ENCODE assay signal across 8 cellular contexts in the genomic region with DNA sequence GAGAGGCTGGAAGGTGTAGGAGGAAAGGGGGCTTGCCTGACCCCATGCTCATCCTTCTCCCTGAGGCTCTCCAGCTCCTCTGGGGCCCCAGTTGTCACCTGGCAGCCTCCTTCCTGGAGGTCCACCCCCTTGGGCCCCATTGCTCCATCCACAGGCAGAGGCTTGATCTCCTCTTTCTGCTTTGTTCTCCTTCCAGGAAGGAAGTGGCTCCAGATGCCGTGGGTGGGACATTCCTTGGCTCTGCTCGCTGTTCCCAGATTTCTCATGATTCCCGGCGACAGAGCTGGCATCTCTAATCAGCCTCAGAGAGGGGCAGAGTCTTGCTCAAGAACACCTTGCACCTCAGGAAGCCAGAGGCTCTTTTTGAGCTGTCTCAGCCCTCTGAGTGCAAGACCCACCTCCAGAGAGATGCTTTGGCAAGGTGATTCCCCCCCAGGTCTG. TPM values are rescaled to one million over a fixed set of nuclear protein-coding genes. Genes with fewer than 3 reads are reported as not detected.
DNase-seq lines count a peak whose midpoint lies in the region; ATAC-seq and TF ChIP-seq lines count a peak whose summit lies in the region.

No MANE protein-coding gene starts in this region.

- CTCF ChIA-PET in CD8-positive, alpha-beta memory T cell (lab: Charles Lee), result interaction anchor here (0.7 to 20.1 kb wide), 7 partner anchors 11 to 174 kb away, joined by 3 to 475 read pairs (median 4); partner anchors contain the start of gene CCR7

- H3K4me3 ChIP-seq in CD8-positive, alpha-beta memory T cell (ENCODE audit: low read length), result no peak overlapping the region
- H3K4me3 ChIP-seq in fibroblast of mammary gland (ENCODE audit: control insufficient read depth, low read depth, low read length), result no peak overlapping the region

- POLR2A ChIA-PET in CD8-positive, alpha-beta memory T cell (lab: Charles Lee), result interaction anchor here (1.2 to 1.3 kb wide), 2 partner anchors 11 to 12 kb away, joined by 3 to 5 read pairs; no protein-coding TSS in a partner anchor

- H3K4me1 ChIP-seq in CD8-positive, alpha-beta memory T cell (ENCODE audit: insufficient read depth, low read length), result peaks cover 95% of the 10 kb centered on the region

- peak overlapping the region; percentile 12 for H3K27ac ChIP-seq in CD8-positive, alpha-beta memory T cell (ENCODE audit: low read depth, low read length)

- ATAC-seq in sciatic nerve (peak; percentile 23), HG03439 (IDR thresholded peaks at IDR 0.05; ENCODE audit: unreplicated experiment) (no peak)

- no peaks in the 10 kb centered on the region for H3K27me3 ChIP-seq in CD8-positive, alpha-beta memory T cell (ENCODE audit: insufficient read depth, low read length, poor library complexity, severe bottlenecking)

- no peak for TF ChIP-seq CTCF in fibroblast of mammary gland (conservative IDR thresholded peaks at IDR 0.05; ENCODE audit: control insufficient read depth, insufficient read depth, low read depth, low read length)

- H3K4me3 Mint-ChIP-seq in CD8-positive, alpha-beta memory T cell, result peak overlapping the region in 2 of 7 donors; percentile 21 to 42

- peak overlapping the region in 7 of 8 donors; percentile 23 to 99 (median 83) for H3K27ac Mint-ChIP-seq in CD8-positive, alpha-beta memory T cell

- H3K36me3 Mint-ChIP-seq in CD8-positive, alpha-beta memory T cell, result peaks cover 0 to 2% (median 0%) of the 10 kb centered on the region in 3 donors

- no peaks in the 10 kb centered on the region for H3K36me3 ChIP-seq in CD8-positive, alpha-beta memory T cell (ENCODE audit: insufficient read depth, low read length)

- H3K27me3 Mint-ChIP-seq in CD8-positive, alpha-beta memory T cell, result peaks cover 0 to 9% of the 10 kb centered on the region in 2 donors

- H3K4me1 Mint-ChIP-seq in CD8-positive, alpha-beta memory T cell, result peaks cover 88 to 98% (median 89%) of the 10 kb centered on the region in 3 donors

- intact Hi-C loops in sciatic nerve (cut with DNase I), result no loop called here

- H3K9me3 ChIP-seq in CD8-positive, alpha-beta memory T cell (ENCODE audit: low read length), result no peaks in the 10 kb centered on the region

- no peak for DNase-seq in CD8-positive, alpha-beta memory T cell
- DNase-seq in SW480 (ENCODE audit: low spot score) (peak; percentile 90), fibroblast of mammary gland (ENCODE audit: low read depth) (peak; percentile 79), sciatic nerve (ENCODE audit: low spot score) (peak; percentile 71), NCI-H1105 treated with DMSO at 0.1 percent for 48 hours (lab: John Stamatoyannopoulos, UW) (no peak), NCI-H1092 treated with DMSO at 0.1 percent for 48 hours (lab: John Stamatoyannopoulos, UW) (no peak), nucleus accumbens (lab: John Stamatoyannopoulos, UW) (no peak)

- H3K9me3 Mint-ChIP-seq in CD8-positive, alpha-beta memory T cell, result peaks cover 0 to 2% (median 2%) of the 10 kb centered on the region in 5 donors

RNA-seq across cellular contexts. Expression of gene CCR7, which starts 28.5 kb away (rescaled TPM):
- 100 to 1,000 TPM; 152 to 154 TPM for total RNA-seq in CD8-positive, alpha-beta memory T cell
- 286 TPM for polyA plus RNA-seq in CD8-positive, alpha-beta memory T cell
- 1.4 TPM for total RNA-seq in sciatic nerve

RNA-seq across cellular contexts. Expression of gene TNS4, which starts 35.3 kb away (rescaled TPM):
- 1 to 10 TPM; 3.1 TPM for total RNA-seq in CD8-positive, alpha-beta memory T cell
- polyA plus RNA-seq in CD8-positive, alpha-beta memory T cell, result 0.41 TPM
- total RNA-seq in sciatic nerve, result 0.36 TPM

Comparison
In these comparisons a context has a peak if more than half of its experiments do, and no peak if none do; other contexts are left out.
1. DNase-seq: peak in SW480 (single experiment), fibroblast of mammary gland (single experiment) and sciatic nerve (single experiment); none in CD8-positive, alpha-beta memory T cell (0 of 5), NCI-H1105 treated with DMSO at 0.1 percent for 48 hours (single experiment), NCI-H1092 treated with DMSO at 0.1 percent for 48 hours (single experiment) and nucleus accumbens (0 of 56).
2. RNA of gene CCR7, which starts 28.5 kb away (total RNA-seq): 152 to 154 TPM in CD8-positive, alpha-beta memory T cell; 1.4 TPM in sciatic nerve (single experiment); every median in the first group is over 10 times any median in the second.